Comparison of ENCODE assay signal across 1 cellular context in the genomic region with DNA sequence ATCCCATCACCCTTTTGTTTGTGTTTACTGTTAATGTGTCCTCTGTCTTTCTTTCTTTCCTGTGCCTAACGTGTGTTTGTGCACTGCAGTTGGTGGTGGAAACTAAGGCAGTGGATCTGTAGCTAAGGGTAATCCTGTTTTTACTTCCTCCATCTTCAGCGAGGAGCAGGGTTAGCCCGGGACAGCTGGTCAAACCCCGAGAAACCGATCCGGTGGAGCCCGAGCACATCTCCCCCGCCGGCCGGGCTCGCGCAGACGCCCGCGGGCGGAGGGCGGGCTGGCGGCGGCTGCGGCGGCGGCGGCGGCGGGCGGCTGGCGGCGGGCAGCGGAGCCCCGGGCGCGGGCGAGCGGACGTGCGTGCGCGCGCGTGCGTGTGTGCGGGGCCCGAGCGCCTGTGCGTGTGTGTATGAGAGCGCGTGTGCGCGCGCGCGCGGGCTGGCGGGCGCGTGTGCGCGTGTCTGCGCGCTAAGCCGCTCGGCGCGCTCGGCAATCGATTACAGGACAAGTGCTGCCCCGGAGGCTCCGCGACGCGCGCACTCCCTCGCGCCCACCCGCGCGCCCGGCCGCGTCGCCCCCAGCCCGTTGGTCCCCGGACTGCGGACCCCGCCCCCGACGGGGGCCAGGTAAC.
TF ChIP-seq lines count a peak whose summit lies in the region.

Gene IKZF2 (minus strand): TSS at position 176 of the 628 bp plus-strand sequence. CDS start 2,983 bp downstream, outside the sequence.

TF ChIP-seq in IMR-90, 13 proteins besides CTCF, POLR2A, EP300 and RAD21 (continued from another document):
- TF ChIP-seq MAZ (IDR thresholded peaks at IDR 0.05; ENCODE audit: borderline replicate concordance, low read depth, low read length) (peak; percentile 50; the same call in 1 of the 2 replicates), MXI1 (IDR thresholded peaks at IDR 0.05; ENCODE audit: borderline replicate concordance, low read depth, low read length) (peak; percentile 78; the same call in 1 of the 2 replicates), NFE2L2 (IDR thresholded peaks at IDR 0.05; ENCODE audit: low read depth, low read length) (no peak)
